ENCODE assay signal across 23 cellular contexts in the genomic region with DNA sequence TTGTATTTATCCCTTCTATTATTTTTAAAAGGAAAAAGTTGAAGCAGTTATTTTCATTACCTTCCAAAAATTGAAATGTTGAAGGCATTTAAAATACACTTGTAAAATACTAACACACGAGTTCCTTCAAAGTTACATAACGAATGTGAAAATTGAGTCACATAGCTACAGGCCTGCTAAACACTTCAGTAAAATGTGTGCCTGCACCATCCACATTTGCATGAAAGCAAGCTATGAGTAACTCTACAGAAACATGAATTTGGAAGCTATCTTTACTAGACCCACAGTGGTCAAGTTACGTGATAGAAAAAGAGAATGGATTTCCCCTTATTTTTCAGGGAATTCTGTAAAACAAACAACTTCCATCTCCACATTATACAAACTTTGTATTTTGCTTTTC.
"Had no signal": no experiment of that assay in that cellular context is flagged by ENCODE, and none has a peak within 500 bp of the region (broad histone marks: within the 10 kb centered on the region; RNA-seq: fewer than 3 reads in every experiment).

No MANE protein-coding gene starts in this region.

- H3K36me3 ChIP-seq: gastrocnemius medialis, heart right ventricle, right lobe of liver, spleen, tibial nerve, upper lobe of right lung, vagina had no signal

- H3K27me3 ChIP-seq: gastrocnemius medialis, heart right ventricle, right lobe of liver, spleen, testis, tibial nerve, upper lobe of right lung, vagina had no signal

- H3K4me1 ChIP-seq: gastrocnemius medialis, heart right ventricle, psoas muscle, right lobe of liver, spleen, testis, tibial nerve, upper lobe of right lung, vagina had no signal

- ATAC-seq: esophagus mucosa; gastrocnemius medialis; heart right ventricle; left lobe of liver; naive thymus-derived CD4-positive, alpha-beta T cell; psoas muscle; right lobe of liver; stimulated activated naive B cell treated with anti-CD40 and anti-IgM and Interleukin-4, amounts not matched to agents 10 μg/mL and 1 μg/mL and 100 μg/mL, for 72 hours; stimulated activated naive CD8-positive, alpha-beta T cell treated with anti-CD3 and anti-CD28 coated beads, Interleukin-15, amount 100 ng/mL, for 72 hours; upper lobe of right lung had no signal

- H3K9me3 ChIP-seq: gastrocnemius medialis, heart right ventricle, psoas muscle, right lobe of liver, spleen, testis, tibial nerve, upper lobe of right lung, vagina had no signal

- H3K27ac ChIP-seq: gastrocnemius medialis, heart right ventricle, psoas muscle, right lobe of liver, spleen, testis, tibial nerve, upper lobe of right lung, vagina had no signal

- DNase-seq: dermis blood vessel endothelial cell; gastrocnemius medialis; heart right ventricle; hypothalamus; islet precursor cell; mammary epithelial cell; naive thymus-derived CD4-positive, alpha-beta T cell; nephron progenitor cell; psoas muscle; retina; right lobe of liver; spleen; stimulated activated CD4-positive, alpha-beta T cell treated with anti-CD3 and anti-CD28 coated beads, Interleukin-15, amount 100 ng/mL, for 24 hours; stimulated activated CD4-positive, alpha-beta T cell treated with anti-CD3 and anti-CD28 coated beads, Interleukin-1b, Interleukin-23, amount 100 ng/mL, for 48 hours; stimulated activated CD4-positive, alpha-beta T cell treated with anti-CD3 and anti-CD28 coated beads, Interleukin-4, amount 100 ng/mL, for 4 hours; stimulated activated naive B cell treated with anti-CD40 and anti-IgM and Interleukin-4, amounts not matched to agents 10 μg/mL and 1 μg/mL and 100 μg/mL, for 72 hours; stimulated activated naive CD8-positive, alpha-beta T cell treated with anti-CD3 and anti-CD28 coated beads, Interleukin-15, amount 100 ng/mL, for 72 hours; testis; upper lobe of right lung had no signal

- H3K4me3 ChIP-seq: gastrocnemius medialis, heart right ventricle, psoas muscle, right lobe of liver, spleen, testis, tibial nerve, upper lobe of right lung, vagina had no signal
